Comparison of ENCODE assay signal across 8 cellular contexts in genomic region chr15:59492389-59493377, GRCh38. TPM values are rescaled to one million over a fixed set of nuclear protein-coding genes. Genes with fewer than 3 reads are reported as not detected.
DNase-seq lines count a peak whose midpoint lies in the region; ATAC-seq and TF ChIP-seq lines count a peak whose summit lies in the region.

No MANE protein-coding gene starts in this region.

- no peaks in the 10 kb centered on the region for H3K27me3 ChIP-seq in right atrium auricular region

- peak; percentile 72 for TF ChIP-seq CTCF in GM12874 (IDR thresholded peaks at IDR 0.05; ENCODE audit: insufficient read depth, low read depth, low read length)
- TF ChIP-seq CTCF in right atrium auricular region (IDR thresholded peaks at IDR 0.05) = peak; percentile 51 to 91

- DNase-seq in NAMALWA (ENCODE audit: low spot score) (peak; percentile 68), T follicular helper cell (ENCODE audit: low read depth) (peak; percentile 25), amniotic stem cell (lab: John Stamatoyannopoulos, UW) (peak; percentile 39), right atrium auricular region (ENCODE audit: low spot score) (peak; percentile 67), retina (peak; percentile 80)

- H3K36me3 ChIP-seq in right atrium auricular region = no peaks in the 10 kb centered on the region

- ATAC-seq in GM18517 (IDR thresholded peaks at IDR 0.05; ENCODE audit: unreplicated experiment) = no peak
- no peak for ATAC-seq in GM21526 (IDR thresholded peaks at IDR 0.05; ENCODE audit: low FRiP score, unreplicated experiment)

- H3K4me1 ChIP-seq in right atrium auricular region = peaks cover 0 to 6% of the 10 kb centered on the region in 2 donors

- peaks cover 0 to 9% of the 10 kb centered on the region in 2 donors for H3K9me3 ChIP-seq in right atrium auricular region

- no peak overlapping the region for H3K27ac ChIP-seq in right atrium auricular region

- H3K4me3 ChIP-seq in right atrium auricular region = no peak overlapping the region

RNA-seq across cellular contexts. Expression of gene FAM81A, which starts 54.7 kb away (rescaled TPM):
- total RNA-seq in right atrium auricular region = 1 to 10 TPM in 1 of 2 donors, under 1 TPM in 1; 0.98 to 2.0 TPM

Comparison
In these comparisons a context has a peak if more than half of its experiments do, and no peak if none do; other contexts are left out.
1. DNase-seq: peak in every context shown above with its lines; median percentile 80 in retina; 68 in NAMALWA; 67 in right atrium auricular region; 39 in amniotic stem cell; 25 in T follicular helper cell.